ENCODE assay signal across 9 cellular contexts in genomic region chr9:135098400-135099105, GRCh38. TPM values are rescaled to one million over a fixed set of nuclear protein-coding genes. Genes with fewer than 3 reads are reported as not detected.
DNase-seq lines count a peak whose midpoint lies in the region; ATAC-seq lines count a peak whose summit lies in the region.
"Had no signal": no experiment of that assay in that cellular context is flagged by ENCODE, and none has a peak within 500 bp of the region (broad histone marks: within the 10 kb centered on the region; RNA-seq: fewer than 3 reads in every experiment).

No MANE protein-coding gene starts in this region.

- DNase-seq in EH (ENCODE audit: low read depth): peak; percentile 4
- peak; percentile 67 for DNase-seq in HuH-7.5 (ENCODE audit: low spot score)
- DNase-seq in activated CD8-positive, alpha-beta T cell treated with anti-CD3 and anti-CD28 coated beads, Interleukin-2, amount 10 ng/mL, durations not matched to agents 7 days and 5 days: peak; percentile 42
- peak; percentile 86 for DNase-seq in islet precursor cell
- no peak for DNase-seq in COLO668 (lab: John Stamatoyannopoulos, UW; ENCODE audit: unreplicated experiment)
- DNase-seq in NCI-H1436 treated with DMSO at 0.1 percent for 48 hours (lab: John Stamatoyannopoulos, UW): no peak
- no peak for DNase-seq in Ammon's horn (ENCODE audit: low spot score)
- DNase-seq: activated CD8-positive, alpha-beta memory T cell treated with anti-CD3 and anti-CD28 coated beads for 24 hours had no signal

- H3K27ac Mint-ChIP-seq in activated CD8-positive, alpha-beta T cell treated with anti-CD3 and anti-CD28 coated beads, Interleukin-2, amount 10 ng/mL, durations not matched to agents 7 days and 5 days: no peak overlapping the region

- no peaks in the 10 kb centered on the region for H3K36me3 Mint-ChIP-seq in activated CD8-positive, alpha-beta T cell treated with anti-CD3 and anti-CD28 coated beads, Interleukin-2, amount 10 ng/mL, durations not matched to agents 7 days and 5 days (ENCODE audit: low read depth)

- ATAC-seq in activated CD8-positive, alpha-beta T cell treated with anti-CD3 and anti-CD28 coated beads, Interleukin-2, amount 10 ng/mL, durations not matched to agents 7 days and 5 days: peak; percentile 44
- no peak for ATAC-seq in GM21723 (IDR thresholded peaks at IDR 0.05; ENCODE audit: unreplicated experiment)

- no peak overlapping the region for H3K4me3 Mint-ChIP-seq in activated CD8-positive, alpha-beta T cell treated with anti-CD3 and anti-CD28 coated beads, Interleukin-2, amount 10 ng/mL, durations not matched to agents 7 days and 5 days

- CTCF ChIA-PET in activated CD8-positive, alpha-beta T cell treated with anti-CD3 and anti-CD28 coated beads, Interleukin-2, amount 10 ng/mL, durations not matched to agents 7 days and 5 days (lab: Charles Lee): interaction anchor here (1.1 kb wide), 1 partner anchor 314 kb away, joined by 3 read pairs; no protein-coding TSS in a partner anchor

- H3K4me1 Mint-ChIP-seq in activated CD8-positive, alpha-beta T cell treated with anti-CD3 and anti-CD28 coated beads, Interleukin-2, amount 10 ng/mL, durations not matched to agents 7 days and 5 days (ENCODE audit: low read depth): no peaks in the 10 kb centered on the region

- H3K9me3 Mint-ChIP-seq in activated CD8-positive, alpha-beta T cell treated with anti-CD3 and anti-CD28 coated beads, Interleukin-2, amount 10 ng/mL, durations not matched to agents 7 days and 5 days (ENCODE audit: insufficient read depth): no peaks in the 10 kb centered on the region

- POLR2A ChIA-PET in activated CD8-positive, alpha-beta T cell treated with anti-CD3 and anti-CD28 coated beads, Interleukin-2, amount 10 ng/mL, durations not matched to agents 7 days and 5 days (lab: Charles Lee): no interaction called here

- peaks cover 10% of the 10 kb centered on the region for H3K27me3 Mint-ChIP-seq in activated CD8-positive, alpha-beta T cell treated with anti-CD3 and anti-CD28 coated beads, Interleukin-2, amount 10 ng/mL, durations not matched to agents 7 days and 5 days (ENCODE audit: low read depth)

RNA-seq across cellular contexts. Expression of gene OLFM1, which starts 11.1 kb away (rescaled TPM):
- total RNA-seq in activated CD8-positive, alpha-beta T cell treated with anti-CD3 and anti-CD28 coated beads, Interleukin-2, amount 10 ng/mL, durations not matched to agents 7 days and 5 days: not detected

Comparison
In these comparisons a context has a peak if more than half of its experiments do, and no peak if none do; other contexts are left out.
1. DNase-seq: peak in EH (single experiment), HuH-7.5 (single experiment), activated CD8-positive, alpha-beta T cell treated with anti-CD3 and anti-CD28 coated beads, Interleukin-2, amount 10 ng/mL, durations not matched to agents 7 days and 5 days (single experiment) and islet precursor cell (single experiment); none in COLO668 (single experiment), NCI-H1436 treated with DMSO at 0.1 percent for 48 hours (single experiment) and Ammon's horn (single experiment).